In the genomic region with DNA sequence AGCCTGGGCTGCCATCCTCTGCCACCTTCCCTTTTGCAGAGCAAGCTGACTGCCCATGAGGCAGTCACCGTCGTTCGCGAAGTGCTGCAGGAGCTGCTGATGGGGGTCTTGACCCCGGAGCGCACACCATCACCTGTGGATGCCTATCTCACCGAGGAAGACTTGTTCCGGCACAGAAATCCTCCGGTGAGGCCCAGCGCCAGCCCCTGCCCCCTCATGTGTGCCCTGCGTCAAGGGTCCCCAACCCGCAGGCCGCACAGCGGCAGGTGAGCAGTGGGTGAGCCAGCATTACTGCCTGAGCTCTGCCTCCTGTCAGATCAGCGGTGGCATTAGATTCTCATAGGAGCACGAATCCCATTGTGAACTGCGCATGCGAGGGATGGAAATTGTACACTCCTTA, we compare ENCODE assay signal across 10 cellular contexts. TPM values are rescaled to one million over a fixed set of nuclear protein-coding genes. Genes with fewer than 3 reads are reported as not detected.
"Had no signal": no experiment of that assay in that cellular context is flagged by ENCODE, and none has a peak within 500 bp of the region (broad histone marks: within the 10 kb centered on the region; RNA-seq: fewer than 3 reads in every experiment).

No MANE protein-coding gene starts in this region.

- ATAC-seq: GM23338, HCT116 had no signal

- H3K4me2 ChIP-seq: GM23338 had no signal

- H3K4me1 ChIP-seq: HAP-1 had no signal

- DNase-seq: GM23248, GOT3, H7, H9, HCEC 1CT, HFFc6 had no signal

- H3K27ac ChIP-seq: GM23248 had no signal

- H3K36me3 ChIP-seq: HAP-1 had no signal

- H3K9me3 ChIP-seq: HAP-1 had no signal

- H3K4me3 ChIP-seq: GM23248, GM23338, HAP-1 had no signal

- H2AFZ ChIP-seq: GM23248, GM23338 had no signal

- H3K9ac ChIP-seq: GM23248 had no signal

RNA-seq across cellular contexts. Expression of gene EPN3, which starts 7.7 kb away (rescaled TPM):
- total RNA-seq: GM23248, H4 had no signal
- polyA plus RNA-seq: GM23248 had no signal

RNA-seq across cellular contexts. Expression of gene MYCBPAP, which starts 16.6 kb away (rescaled TPM):
- total RNA-seq: H4 had no signal
